10 cellular contexts compared by ENCODE assay signal in the genomic region with DNA sequence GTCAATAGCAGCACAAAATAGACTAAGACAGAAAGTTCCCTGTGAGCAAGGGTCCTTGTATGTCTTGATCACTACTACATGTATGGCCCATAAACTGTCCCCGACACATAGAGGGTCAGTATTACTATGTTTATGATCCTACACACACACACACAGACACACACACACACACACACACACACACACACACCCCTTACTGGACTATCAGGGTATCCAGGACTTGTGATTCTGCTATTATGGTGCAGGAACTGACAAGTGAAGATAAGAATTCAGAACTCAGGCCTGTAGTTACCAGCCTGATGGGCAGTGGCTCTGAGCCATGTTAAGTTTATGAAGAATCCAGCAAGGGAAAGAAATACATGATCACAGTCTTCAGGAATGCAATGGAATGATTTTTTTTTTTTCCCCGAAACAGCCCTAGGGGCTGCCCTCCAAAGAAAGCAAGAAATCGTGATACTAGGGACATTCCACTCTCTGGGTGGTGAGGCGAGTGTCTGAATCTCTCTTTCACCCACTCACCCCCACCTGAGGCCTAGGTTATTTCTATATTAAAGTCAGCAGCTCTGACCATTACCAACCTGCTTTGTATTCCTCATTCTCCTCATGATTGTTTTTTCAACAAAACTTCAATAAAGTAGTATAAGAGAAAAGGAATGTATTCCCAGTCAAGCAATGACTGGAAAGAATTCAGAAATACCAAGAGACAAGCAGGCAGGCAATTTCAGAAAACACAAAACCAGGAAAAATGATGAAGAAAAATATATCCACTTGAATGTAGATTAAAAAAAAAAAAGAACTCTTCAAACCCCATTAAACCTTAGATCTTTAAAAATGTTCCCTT.
DNase-seq lines count a peak whose midpoint lies in the region; ATAC-seq and TF ChIP-seq lines count a peak whose summit lies in the region.
"Had no signal": no experiment of that assay in that cellular context is flagged by ENCODE, and none has a peak within 500 bp of the region (broad histone marks: within the 10 kb centered on the region; RNA-seq: fewer than 3 reads in every experiment).

No MANE protein-coding gene starts in this region.

- peak overlapping the region; percentile 51 to 63 for H3K27ac ChIP-seq in tibial artery
- H3K27ac ChIP-seq: heart right ventricle had no signal

- H3K36me3 ChIP-seq in tibial artery, result no peaks in the 10 kb centered on the region
- H3K36me3 ChIP-seq: heart right ventricle had no signal

- no peaks in the 10 kb centered on the region for H3K36me3 Mint-ChIP-seq in activated T-helper 2 cell treated with anti-CD3 and anti-CD28 coated beads, Interferon-gamma antibody, Interleukin-2, Interleukin-4, amounts not matched to agents 10 μg/mL and 5 μg/mL and 100 μg/mL, durations not matched to agents 14 hours and 24 hours and 36 hours (ENCODE audit: low read depth)

- peak; percentile 14 for DNase-seq in HK-2 (ENCODE audit: unreplicated experiment)
- DNase-seq in astrocyte of the hippocampus (ENCODE audit: low read depth, low spot score), result peak; percentile 94
- peak; percentile 21 for DNase-seq in hepatic stellate cell (ENCODE audit: low spot score)
- DNase-seq in tibial artery, result no peak
- no peak for DNase-seq in activated T-helper 2 cell treated with anti-CD3 and anti-CD28 coated beads, Interferon-gamma antibody, Interleukin-2, Interleukin-4, amounts not matched to agents 10 μg/mL and 5 μg/mL and 100 μg/mL, durations not matched to agents 14 hours and 24 hours and 36 hours (ENCODE audit: low spot score)
- DNase-seq in NCI-H524 treated with DMSO at 0.1 percent for 48 hours (lab: John Stamatoyannopoulos, UW), result no peak
- DNase-seq: heart right ventricle; stimulated activated naive CD4-positive, alpha-beta T cell had no signal

- no peak overlapping the region for H3K27ac Mint-ChIP-seq in activated T-helper 2 cell treated with anti-CD3 and anti-CD28 coated beads, Interferon-gamma antibody, Interleukin-2, Interleukin-4, amounts not matched to agents 10 μg/mL and 5 μg/mL and 100 μg/mL, durations not matched to agents 14 hours and 24 hours and 36 hours

- intact Hi-C loops in tibial artery (cut with DNase I; ENCODE audit: low total_unique reads), result no loop called here
- intact Hi-C loops in activated T-helper 2 cell treated with anti-CD3 and anti-CD28 coated beads, Interferon-gamma antibody, Interleukin-2, Interleukin-4, amounts not matched to agents 10 μg/mL and 5 μg/mL and 100 μg/mL, durations not matched to agents 14 hours and 24 hours and 36 hours (cut with micrococcal nuclease), result no loop called here

- H3K27me3 ChIP-seq in tibial artery, result no peaks in the 10 kb centered on the region
- H3K27me3 ChIP-seq: heart right ventricle had no signal

- H3K4me3 Mint-ChIP-seq in activated T-helper 2 cell treated with anti-CD3 and anti-CD28 coated beads, Interferon-gamma antibody, Interleukin-2, Interleukin-4, amounts not matched to agents 10 μg/mL and 5 μg/mL and 100 μg/mL, durations not matched to agents 14 hours and 24 hours and 36 hours (ENCODE audit: low read depth), result no peak overlapping the region
- H3K4me3 Mint-ChIP-seq: central memory CD8-positive, alpha-beta T cell had no signal

- H3K27me3 Mint-ChIP-seq in activated T-helper 2 cell treated with anti-CD3 and anti-CD28 coated beads, Interferon-gamma antibody, Interleukin-2, Interleukin-4, amounts not matched to agents 10 μg/mL and 5 μg/mL and 100 μg/mL, durations not matched to agents 14 hours and 24 hours and 36 hours (ENCODE audit: low read depth), result peaks cover 1% of the 10 kb centered on the region
- H3K27me3 Mint-ChIP-seq: central memory CD8-positive, alpha-beta T cell had no signal

- H3K9me3 ChIP-seq in tibial artery, result no peaks in the 10 kb centered on the region

- no peaks in the 10 kb centered on the region for H3K4me1 Mint-ChIP-seq in activated T-helper 2 cell treated with anti-CD3 and anti-CD28 coated beads, Interferon-gamma antibody, Interleukin-2, Interleukin-4, amounts not matched to agents 10 μg/mL and 5 μg/mL and 100 μg/mL, durations not matched to agents 14 hours and 24 hours and 36 hours (ENCODE audit: low read depth)
- H3K4me1 Mint-ChIP-seq: central memory CD8-positive, alpha-beta T cell had no signal

- peaks cover 0 to 21% (median 2%) of the 10 kb centered on the region in 4 donors for H3K4me1 ChIP-seq in tibial artery
- H3K4me1 ChIP-seq: heart right ventricle had no signal

- no peak for ATAC-seq in GM19351 (IDR thresholded peaks at IDR 0.05; ENCODE audit: unreplicated experiment)

- TF ChIP-seq CTCF in tibial artery (IDR thresholded peaks at IDR 0.05), result no peak

- no peak overlapping the region for H3K4me3 ChIP-seq in tibial artery
- H3K4me3 ChIP-seq: heart right ventricle had no signal

- no peaks in the 10 kb centered on the region for H3K9me3 Mint-ChIP-seq in activated T-helper 2 cell treated with anti-CD3 and anti-CD28 coated beads, Interferon-gamma antibody, Interleukin-2, Interleukin-4, amounts not matched to agents 10 μg/mL and 5 μg/mL and 100 μg/mL, durations not matched to agents 14 hours and 24 hours and 36 hours
- H3K9me3 Mint-ChIP-seq: central memory CD8-positive, alpha-beta T cell had no signal

Comparison
In these comparisons a context has a peak if more than half of its experiments do, and no peak if none do; other contexts are left out.
1. DNase-seq: peak in HK-2 (single experiment), astrocyte of the hippocampus (single experiment) and hepatic stellate cell (single experiment); none in tibial artery (0 of 2), activated T-helper 2 cell treated with anti-CD3 and anti-CD28 coated beads, Interferon-gamma antibody, Interleukin-2, Interleukin-4, amounts not matched to agents 10 μg/mL and 5 μg/mL and 100 μg/mL, durations not matched to agents 14 hours and 24 hours and 36 hours (single experiment) and NCI-H524 treated with DMSO at 0.1 percent for 48 hours (single experiment).